18 cellular contexts compared by ENCODE assay signal in the genomic region with DNA sequence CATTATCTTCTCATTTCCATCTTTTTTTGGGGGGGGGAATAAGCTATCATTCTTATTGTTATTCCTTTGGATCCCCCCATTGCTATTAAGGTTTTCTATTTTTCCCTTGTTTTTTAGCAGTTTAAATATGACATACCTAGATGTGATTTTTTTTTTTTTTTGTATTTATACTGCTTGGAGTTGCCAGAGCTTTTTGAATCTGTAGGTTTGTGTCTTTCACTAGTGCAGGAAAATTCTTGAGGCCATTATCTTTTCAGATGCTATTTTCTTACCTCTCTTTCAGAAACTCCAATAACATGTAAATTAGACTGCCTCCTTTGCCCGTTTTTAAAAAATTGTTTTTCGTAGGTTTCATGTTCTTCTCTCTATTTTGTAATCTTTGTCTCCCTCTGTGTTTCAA.
A peak's percentile ranks its signal among the peaks of the same experiment; 100 is the strongest.
DNase-seq lines count a peak whose midpoint lies in the region; ATAC-seq and TF ChIP-seq lines count a peak whose summit lies in the region.
"Had no signal": no experiment of that assay in that cellular context is flagged by ENCODE, and none has a peak within 500 bp of the region (broad histone marks: within the 10 kb centered on the region; RNA-seq: fewer than 3 reads in every experiment).

No MANE protein-coding gene starts in this region.

- H3K4me3 Mint-ChIP-seq in activated naive CD8-positive, alpha-beta T cell treated with anti-CD3 and anti-CD28 coated beads for 36 hours = no peak overlapping the region
- no peak overlapping the region for H3K4me3 Mint-ChIP-seq in activated naive CD8-positive, alpha-beta T cell treated with anti-CD3 and anti-CD28 coated beads, Interleukin-2, amount 50 U/mL, for 24 hours
- no peak overlapping the region for H3K4me3 Mint-ChIP-seq in T-helper 17 cell
- H3K4me3 Mint-ChIP-seq: B cell; CD4-positive, alpha-beta T cell; CD8-positive, alpha-beta T cell had no signal

- no peaks in the 10 kb centered on the region for H3K79me2 ChIP-seq in SK-N-SH (ENCODE audit: insufficient read depth)

- H3K9ac ChIP-seq in SK-N-SH = no peak overlapping the region
- H3K9ac ChIP-seq: BLaER1 treated with 17β-estradiol and CSF1 and Interleukin-3, amounts not matched to agents 10 nM and 100 nM had no signal

- no peak overlapping the region for H2AFZ ChIP-seq in SK-N-SH (ENCODE audit: low read depth)

- no peak for TF ChIP-seq RAD21 in SK-N-SH (IDR thresholded peaks at IDR 0.05; ENCODE audit: low read length)

- H3K4me2 ChIP-seq in SK-N-SH = no peak overlapping the region
- H3K4me2 ChIP-seq: A549; BLaER1 treated with 17β-estradiol and CSF1 and Interleukin-3, amounts not matched to agents 10 nM and 100 nM had no signal

- no peak for TF ChIP-seq CTCF in SK-N-SH (IDR thresholded peaks at IDR 0.05)

- CTCF ChIA-PET in SK-N-SH (lab: Yijun Ruan, JAX) = no interaction called here

- peaks cover 13% of the 10 kb centered on the region for H3K36me3 Mint-ChIP-seq in activated naive CD8-positive, alpha-beta T cell treated with anti-CD3 and anti-CD28 coated beads for 36 hours
- peaks cover 11% of the 10 kb centered on the region for H3K36me3 Mint-ChIP-seq in activated naive CD8-positive, alpha-beta T cell treated with anti-CD3 and anti-CD28 coated beads, Interleukin-2, amount 50 U/mL, for 24 hours (ENCODE audit: low read depth)
- peaks cover 21% of the 10 kb centered on the region for H3K36me3 Mint-ChIP-seq in T-helper 17 cell (ENCODE audit: low read depth)

- no peak overlapping the region for H3K27ac ChIP-seq in SK-N-SH (ENCODE audit: low read depth in 2 of 2, low read length in 1 of 2)
- H3K27ac ChIP-seq: 22Rv1; A549; BLaER1 treated with 17β-estradiol and CSF1 and Interleukin-3, amounts not matched to agents 10 nM and 100 nM; C4-2B had no signal

- no peak for ATAC-seq in SK-N-SH treated with all-trans-retinoic acid at 6 μM for 48 hours
- no peak for ATAC-seq in activated naive CD8-positive, alpha-beta T cell treated with anti-CD3 and anti-CD28 coated beads, Interleukin-2, amount 50 U/mL, for 24 hours
- ATAC-seq in T-helper 17 cell = no peak
- ATAC-seq in HG02588 (IDR thresholded peaks at IDR 0.05; ENCODE audit: unreplicated experiment) = no peak
- ATAC-seq: A549; CD8-positive, alpha-beta T cell had no signal

- WGBS in SK-N-SH (ENCODE audit: low lambda C conversion rate) = 95% methylated on average over 2 of the region's 2 CpGs

- no peaks in the 10 kb centered on the region for H3K27me3 ChIP-seq in SK-N-SH (ENCODE audit: insufficient read depth)
- H3K27me3 ChIP-seq: BLaER1 treated with 17β-estradiol and CSF1 and Interleukin-3, amounts not matched to agents 10 nM and 100 nM had no signal

- H3K4me3 ChIP-seq in SK-N-SH (ENCODE audit: low read depth in 2 of 2, low read length in 1 of 2) = no peak overlapping the region
- H3K4me3 ChIP-seq: A549; BLaER1 treated with 17β-estradiol and CSF1 and Interleukin-3, amounts not matched to agents 10 nM and 100 nM had no signal

- H3K4me1 ChIP-seq in SK-N-SH (ENCODE audit: control insufficient read depth in 1 of 2, insufficient read depth in 2 of 2, low read depth in 1 of 2, low read length in 1 of 2) = no peaks in the 10 kb centered on the region
- H3K4me1 ChIP-seq: A549; BLaER1 treated with 17β-estradiol and CSF1 and Interleukin-3, amounts not matched to agents 10 nM and 100 nM; Caco-2 had no signal

- no peaks in the 10 kb centered on the region for H3F3A ChIP-seq in SK-N-SH (replicated peaks; ENCODE audit: insufficient read depth)

- H3K27me3 Mint-ChIP-seq in activated naive CD8-positive, alpha-beta T cell treated with anti-CD3 and anti-CD28 coated beads for 36 hours = no peaks in the 10 kb centered on the region
- no peaks in the 10 kb centered on the region for H3K27me3 Mint-ChIP-seq in activated naive CD8-positive, alpha-beta T cell treated with anti-CD3 and anti-CD28 coated beads, Interleukin-2, amount 50 U/mL, for 24 hours
- no peaks in the 10 kb centered on the region for H3K27me3 Mint-ChIP-seq in T-helper 17 cell
- H3K27me3 Mint-ChIP-seq: B cell; CD4-positive, alpha-beta T cell had no signal

- DNase-seq in SK-N-SH = no peak
- DNase-seq in activated naive CD8-positive, alpha-beta T cell treated with anti-CD3 and anti-CD28 coated beads for 36 hours = no peak
- no peak for DNase-seq in activated naive CD8-positive, alpha-beta T cell treated with anti-CD3 and anti-CD28 coated beads, Interleukin-2, amount 50 U/mL, for 24 hours
- DNase-seq in T-helper 17 cell = no peak
- DNase-seq: AML-193; Caco-2; Calu3; CD4-positive, alpha-beta T cell; CD8-positive, alpha-beta T cell; DMS79 treated with DMSO at 0.1 percent for 48 hours; GF-D8 had no signal

- no peaks in the 10 kb centered on the region for H3K9me2 ChIP-seq in SK-N-SH

- POLR2A ChIA-PET in SK-N-SH (lab: Yijun Ruan, JAX) = no interaction called here

- no peaks in the 10 kb centered on the region for H4K20me1 ChIP-seq in SK-N-SH (ENCODE audit: insufficient read depth)
- H4K20me1 ChIP-seq: BLaER1 treated with 17β-estradiol and CSF1 and Interleukin-3, amounts not matched to agents 10 nM and 100 nM had no signal

- TF ChIP-seq EP300 in SK-N-SH (IDR thresholded peaks at IDR 0.05; ENCODE audit: borderline replicate concordance in 1 of 2, low read depth in 1 of 2, low read length in 1 of 2) = no peak

- no peaks in the 10 kb centered on the region for H3K36me3 ChIP-seq in SK-N-SH (replicated peaks in 1 of 2; ENCODE audit: control insufficient read depth in 1 of 2, insufficient read depth in 2 of 2, low read length in 1 of 2)

- no peaks in the 10 kb centered on the region for H3K9me3 Mint-ChIP-seq in activated naive CD8-positive, alpha-beta T cell treated with anti-CD3 and anti-CD28 coated beads for 36 hours
- no peaks in the 10 kb centered on the region for H3K9me3 Mint-ChIP-seq in activated naive CD8-positive, alpha-beta T cell treated with anti-CD3 and anti-CD28 coated beads, Interleukin-2, amount 50 U/mL, for 24 hours
- H3K9me3 Mint-ChIP-seq: CD4-positive, alpha-beta T cell; CD8-positive, alpha-beta T cell had no signal

- H3K27ac Mint-ChIP-seq in activated naive CD8-positive, alpha-beta T cell treated with anti-CD3 and anti-CD28 coated beads for 36 hours = peak overlapping the region; percentile 14
- no peak overlapping the region for H3K27ac Mint-ChIP-seq in activated naive CD8-positive, alpha-beta T cell treated with anti-CD3 and anti-CD28 coated beads, Interleukin-2, amount 50 U/mL, for 24 hours
- H3K27ac Mint-ChIP-seq in T-helper 17 cell = peak overlapping the region; percentile 66
- H3K27ac Mint-ChIP-seq: B cell; CD4-positive, alpha-beta T cell; CD8-positive, alpha-beta T cell had no signal

- peaks cover 6% of the 10 kb centered on the region for H3K4me1 Mint-ChIP-seq in activated naive CD8-positive, alpha-beta T cell treated with anti-CD3 and anti-CD28 coated beads for 36 hours
- peaks cover 9% of the 10 kb centered on the region for H3K4me1 Mint-ChIP-seq in activated naive CD8-positive, alpha-beta T cell treated with anti-CD3 and anti-CD28 coated beads, Interleukin-2, amount 50 U/mL, for 24 hours
- peaks cover 14% of the 10 kb centered on the region for H3K4me1 Mint-ChIP-seq in T-helper 17 cell
- H3K4me1 Mint-ChIP-seq: B cell had no signal

- H3K9me3 ChIP-seq in SK-N-SH (no peaks in the 10 kb centered on the region), T-helper 17 cell (ENCODE audit: control insufficient read depth, low read length, poor library complexity, severe bottlenecking) (no peaks in the 10 kb centered on the region)
- H3K9me3 ChIP-seq: A549; BLaER1 treated with 17β-estradiol and CSF1 and Interleukin-3, amounts not matched to agents 10 nM and 100 nM; Caco-2 had no signal

TF ChIP-seq in SK-N-SH treated with all-trans-retinoic acid at 6 μM for 48 hours, 23 proteins besides CTCF, POLR2A, EP300 and RAD21:
- TF ChIP-seq ZNF8 (CRISPR knock-in tag; IDR thresholded peaks at IDR 0.05) = peak; percentile 80; the same call in 1 of the 2 replicates
- TF ChIP-seq BACH2 (CRISPR knock-in tag; IDR thresholded peaks at IDR 0.05; ENCODE audit: borderline replicate concordance) = no peak
- no peak for TF ChIP-seq TCF4 (CRISPR knock-in tag; IDR thresholded peaks at IDR 0.05; ENCODE audit: borderline replicate concordance)

TF ChIP-seq in SK-N-SH, 30 proteins besides CTCF, POLR2A, EP300 and RAD21:
- TF ChIP-seq ELF1 (IDR thresholded peaks at IDR 0.05) = no peak
- no peak for TF ChIP-seq SIN3A (IDR thresholded peaks at IDR 0.05; ENCODE audit: borderline replicate concordance, low read depth, low read length)
- no peak for TF ChIP-seq NFIC (IDR thresholded peaks at IDR 0.05; ENCODE audit: borderline replicate concordance)
- no peak for TF ChIP-seq MXI1 (IDR thresholded peaks at IDR 0.05; ENCODE audit: low read depth, low read length)
- no peak for TF ChIP-seq FOXJ3 (CRISPR knock-in tag; IDR thresholded peaks at IDR 0.05)
